14 cellular contexts compared by ENCODE assay signal in the genomic region with DNA sequence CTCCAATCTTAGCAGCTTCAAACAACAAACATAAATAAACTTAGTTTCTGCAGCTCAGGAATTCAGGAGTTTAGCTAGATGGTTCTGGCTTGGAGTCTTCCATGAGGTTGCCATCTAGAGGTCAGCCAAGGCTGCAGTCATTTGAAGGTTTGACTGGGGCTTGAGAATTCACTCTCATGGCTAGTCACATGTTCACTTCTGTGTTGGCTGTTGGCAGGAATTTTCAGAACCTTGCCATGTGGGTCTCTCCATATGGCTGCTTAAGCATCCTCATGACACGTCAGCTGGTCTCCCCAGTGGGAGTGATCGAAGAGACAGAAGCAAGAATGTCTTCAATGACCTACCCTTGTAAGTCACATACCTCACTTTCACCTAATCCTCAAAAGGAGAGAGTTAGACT.
DNase-seq lines count a peak whose midpoint lies in the region; ATAC-seq lines count a peak whose summit lies in the region.
"Had no signal": no experiment of that assay in that cellular context is flagged by ENCODE, and none has a peak within 500 bp of the region (broad histone marks: within the 10 kb centered on the region; RNA-seq: fewer than 3 reads in every experiment).

No MANE protein-coding gene starts in this region.

- no peak overlapping the region for H3K4me3 ChIP-seq in H7 (ENCODE audit: insufficient read depth, low read depth, low read length)
- no peak overlapping the region for H3K4me3 ChIP-seq in MG63
- H3K4me3 ChIP-seq: esophagus squamous epithelium, K562 had no signal

- no peaks in the 10 kb centered on the region for H3K27me3 ChIP-seq in H7 (ENCODE audit: control insufficient read depth, insufficient read depth, low read length)
- H3K27me3 ChIP-seq in MG63: no peaks in the 10 kb centered on the region
- H3K27me3 ChIP-seq: esophagus squamous epithelium had no signal

- peak; percentile 5 for DNase-seq in AG08396 (ENCODE audit: low spot score)
- peak; percentile 12 for DNase-seq in H7
- DNase-seq in SW480 (ENCODE audit: low spot score): peak; percentile 12
- peak; percentile 16 for DNase-seq in iPS DF 4.7 (ENCODE audit: extremely low read depth, low spot score)
- DNase-seq in MG63: no peak
- DNase-seq in GM19238 (ENCODE audit: insufficient read length, low spot score): no peak
- DNase-seq in DMS114 treated with DMSO at 0.1 percent for 48 hours (lab: John Stamatoyannopoulos, UW; ENCODE audit: unreplicated experiment): no peak
- DNase-seq: activated naive CD8-positive, alpha-beta T cell treated with anti-CD3 and anti-CD28 coated beads for 36 hours; esophagus squamous epithelium; naive B cell; RPMI8226; stimulated activated CD4-positive, alpha-beta T cell treated with anti-CD3 and anti-CD28 coated beads, Interleukin-1b, Interleukin-23, amount 100 ng/mL, for 48 hours had no signal

- no peak for ATAC-seq in HG02884 (IDR thresholded peaks at IDR 0.05; ENCODE audit: unreplicated experiment)
- ATAC-seq: K562 had no signal

- no peaks in the 10 kb centered on the region for H3K9me3 ChIP-seq in MG63

- no peaks in the 10 kb centered on the region for H3K36me3 ChIP-seq in H7 (replicated peaks; ENCODE audit: control insufficient read depth, insufficient read depth, low read length)
- H3K36me3 ChIP-seq in MG63: no peaks in the 10 kb centered on the region
- H3K36me3 ChIP-seq: esophagus squamous epithelium had no signal

Comparison
In these comparisons a context has a peak if more than half of its experiments do, and no peak if none do; other contexts are left out.
1. DNase-seq: peak in AG08396 (single experiment), H7 (single experiment), SW480 (single experiment) and iPS DF 4.7 (single experiment); none in MG63 (single experiment), GM19238 (single experiment) and DMS114 treated with DMSO at 0.1 percent for 48 hours (single experiment).